ENCODE assay signal across 16 cellular contexts in the genomic region with DNA sequence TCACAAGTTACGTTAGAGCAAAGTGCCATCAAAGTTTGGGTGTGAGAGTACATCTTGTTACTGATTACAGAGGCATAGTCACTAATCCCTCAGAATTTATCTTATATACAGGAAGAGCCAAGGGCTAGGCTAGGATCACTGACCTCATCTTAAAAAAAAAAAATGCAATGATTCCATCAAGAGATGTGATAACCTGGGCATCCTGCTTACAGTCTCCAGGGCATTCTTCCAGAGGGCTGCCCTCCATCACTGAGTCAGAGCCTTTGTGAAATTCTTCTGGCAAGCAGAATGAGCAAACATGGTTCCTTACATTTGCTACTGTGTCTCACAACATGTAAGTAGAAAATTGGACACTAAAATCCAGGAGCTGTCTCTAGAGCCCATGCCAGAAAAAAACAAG.
DNase-seq lines count a peak whose midpoint lies in the region; ATAC-seq and TF ChIP-seq lines count a peak whose summit lies in the region.
"Had no signal": no experiment of that assay in that cellular context is flagged by ENCODE, and none has a peak within 500 bp of the region (broad histone marks: within the 10 kb centered on the region; RNA-seq: fewer than 3 reads in every experiment).

No MANE protein-coding gene starts in this region.

- H3K27ac ChIP-seq in ACC112 (ENCODE audit: low read depth, low read length) (peak overlapping the region; percentile 59), neuronal stem cell (replicated peaks; ENCODE audit: low read length) (no peak overlapping the region), esophagus squamous epithelium (no peak overlapping the region), aorta (ENCODE audit: low read depth in 1 of 2, low read length in 2 of 2) (no peak overlapping the region)
- H3K27ac ChIP-seq: cardiac muscle cell, upper lobe of left lung had no signal

- H3K27me3 ChIP-seq in ACC112 (ENCODE audit: insufficient read depth, low read length), result no peaks in the 10 kb centered on the region
- H3K27me3 ChIP-seq in neuronal stem cell (ENCODE audit: control insufficient read depth in 3 of 3, insufficient read depth in 3 of 3, low read depth in 1 of 3, low read length in 3 of 3), result no peaks in the 10 kb centered on the region
- no peaks in the 10 kb centered on the region for H3K27me3 ChIP-seq in esophagus squamous epithelium
- H3K27me3 ChIP-seq in aorta (ENCODE audit: control insufficient read depth in 1 of 2, insufficient read depth in 2 of 2, low read length in 1 of 2), result no peaks in the 10 kb centered on the region
- H3K27me3 ChIP-seq: cardiac muscle cell, upper lobe of left lung had no signal

- H3K36me3 ChIP-seq in ACC112 (ENCODE audit: insufficient read depth, low read length) (no peaks in the 10 kb centered on the region), neuronal stem cell (replicated peaks in 1 of 2; ENCODE audit: control insufficient read depth in 2 of 2, insufficient read depth in 2 of 2, low read length in 2 of 2) (no peaks in the 10 kb centered on the region), esophagus squamous epithelium (no peaks in the 10 kb centered on the region), aorta (ENCODE audit: control insufficient read depth in 1 of 2, insufficient read depth in 2 of 2, low read length in 1 of 2) (no peaks in the 10 kb centered on the region)
- H3K36me3 ChIP-seq: cardiac muscle cell, upper lobe of left lung had no signal

- no peak overlapping the region for H4K91ac ChIP-seq in neuronal stem cell (ENCODE audit: low read depth, low read length, poor library complexity)

- no peak overlapping the region for H3K4ac ChIP-seq in neuronal stem cell (ENCODE audit: low read length)

- DNase-seq in HS-27A (ENCODE audit: low read depth), result peak; percentile 51
- peak; percentile 29 for DNase-seq in astrocyte of the cerebellum (ENCODE audit: low read depth)
- peak; percentile 75 for DNase-seq in glomerular visceral epithelial cell (ENCODE audit: extremely low spot score)
- DNase-seq in neuronal stem cell (ENCODE audit: low spot score), result no peak
- DNase-seq in esophagus squamous epithelium (lab: John Stamatoyannopoulos, UW), result no peak
- no peak for DNase-seq in aorta
- no peak for DNase-seq in superior temporal gyrus (ENCODE audit: extremely low spot score)
- DNase-seq: activated CD4-positive, CD25-positive, alpha-beta regulatory T cell treated with anti-CD3 and anti-CD28 coated beads, Interleukin-2, amount 50 U/mL, for 72 hours; AML-193; DMS79 treated with DMSO at 0.1 percent for 48 hours; NCI-H2081; upper lobe of left lung had no signal

- WGBS in neuronal stem cell (ENCODE audit: extremely low coverage in 2 of 2, insufficient read length in 2 of 2, insufficient replicate concordance in 1 of 2), 2 donors, result no CpG with 5 or more reads among the region's 1 CpG
- WGBS in esophagus squamous epithelium, 2 donors, result 63 to 73% methylated on average over 1 of the region's 1 CpG
- WGBS in aorta, 2 donors, result 75 to 76% methylated on average over 1 of the region's 1 CpG

- TF ChIP-seq CTCF in astrocyte of the cerebellum (IDR thresholded peaks at IDR 0.05; ENCODE audit: low read depth, low read length, missing control alignments) (no peak), esophagus squamous epithelium (IDR thresholded peaks at IDR 0.05) (no peak)

- no peak for TF ChIP-seq POLR2A in esophagus squamous epithelium (IDR thresholded peaks at IDR 0.05)

- H3K4me3 ChIP-seq in ACC112 (ENCODE audit: low read depth, low read length) (no peak overlapping the region), astrocyte of the cerebellum (ENCODE audit: low read depth, low read length) (no peak overlapping the region), neuronal stem cell (ENCODE audit: low read length in 2 of 2) (no peak overlapping the region), esophagus squamous epithelium (no peak overlapping the region), aorta (ENCODE audit: low read length in 2 of 2) (no peak overlapping the region)
- H3K4me3 ChIP-seq: cardiac muscle cell, upper lobe of left lung had no signal

- H2AK5ac ChIP-seq in neuronal stem cell (ENCODE audit: low read depth, low read length), result no peak overlapping the region

- no peak overlapping the region for H2BK15ac ChIP-seq in neuronal stem cell (ENCODE audit: low read length)

- H3K9me3 ChIP-seq in neuronal stem cell (replicated peaks in 1 of 2; ENCODE audit: control insufficient read depth in 2 of 2, insufficient read depth in 1 of 2, low read depth in 1 of 2, low read length in 2 of 2), result peaks cover 5% of the 10 kb centered on the region in 2 donors
- H3K9me3 ChIP-seq in esophagus squamous epithelium, result peaks cover 0 to 23% (median 11%) of the 10 kb centered on the region in 3 donors
- H3K9me3 ChIP-seq in aorta (ENCODE audit: control insufficient read depth, low read length), result peaks cover 3% of the 10 kb centered on the region

- no peak overlapping the region for H4K8ac ChIP-seq in neuronal stem cell (ENCODE audit: low read depth, low read length)

- H3K4me1 ChIP-seq in ACC112 (ENCODE audit: control insufficient read depth, insufficient read depth, low read length, unreplicated experiment) (peaks cover 10% of the 10 kb centered on the region), neuronal stem cell (ENCODE audit: control insufficient read depth in 2 of 2, insufficient read depth in 1 of 2, low read depth in 1 of 2, low read length in 2 of 2) (no peaks in the 10 kb centered on the region), esophagus squamous epithelium (no peaks in the 10 kb centered on the region), aorta (ENCODE audit: control insufficient read depth in 1 of 2, insufficient read depth in 2 of 2, low read length in 2 of 2) (no peaks in the 10 kb centered on the region)
- H3K4me1 ChIP-seq: upper lobe of left lung had no signal

- no peak overlapping the region for H3K18ac ChIP-seq in neuronal stem cell (ENCODE audit: low read length)

- H3K4me2 ChIP-seq in neuronal stem cell (ENCODE audit: insufficient read depth, low read length, poor library complexity, severe bottlenecking), result no peak overlapping the region

- in situ Hi-C loops in astrocyte of the cerebellum (cut with HindIII; ENCODE audit: low sequenced_read_pairs), result no loop called here

- intact Hi-C loops in esophagus squamous epithelium (cut with DNase I), result no loop called here
- intact Hi-C loops in aorta (cut with DNase I), result no loop called here

- H2AFZ ChIP-seq in ACC112 (ENCODE audit: low read length, unreplicated experiment) (peak overlapping the region; percentile 65), neuronal stem cell (ENCODE audit: low read length) (no peak overlapping the region)

- H3K79me1 ChIP-seq in neuronal stem cell (ENCODE audit: low read depth, low read length), result peaks cover 2% of the 10 kb centered on the region

- H3K23ac ChIP-seq in neuronal stem cell (ENCODE audit: low read depth, low read length, poor library complexity), result no peak overlapping the region

- ATAC-seq in aorta (ENCODE audit: low FRiP score), result no peak
- ATAC-seq: HCT116, left lobe of liver had no signal

- H2BK120ac ChIP-seq in neuronal stem cell (ENCODE audit: low read depth, low read length), result no peak overlapping the region

- no peak overlapping the region for H2BK12ac ChIP-seq in neuronal stem cell (ENCODE audit: low read length)

- H3K79me2 ChIP-seq in ACC112 (ENCODE audit: control insufficient read depth, insufficient read depth, low read length, unreplicated experiment), result peaks cover 3% of the 10 kb centered on the region

- H3K14ac ChIP-seq in neuronal stem cell (ENCODE audit: low read length), result no peak overlapping the region

- H2BK5ac ChIP-seq in neuronal stem cell (ENCODE audit: low read length), result no peak overlapping the region

- no peak overlapping the region for H3K9ac ChIP-seq in neuronal stem cell (ENCODE audit: low read depth, low read length, poor library complexity)

Comparison
In these comparisons a context has a peak if more than half of its experiments do, and no peak if none do; other contexts are left out.
1. DNase-seq: peak in HS-27A (single experiment), astrocyte of the cerebellum (single experiment) and glomerular visceral epithelial cell (single experiment); none in neuronal stem cell (single experiment), esophagus squamous epithelium (single experiment), aorta (0 of 2) and superior temporal gyrus (single experiment).